1 cellular context compared by ENCODE assay signal in genomic region chr5:80127037-80127642, GRCh38.
TF ChIP-seq lines count a peak whose summit lies in the region.

No MANE protein-coding gene starts in this region.

TF ChIP-seq in K562, 482 proteins besides CTCF, POLR2A, EP300 and RAD21 (continued from another document):
- peak in 1 of 2 experiments; percentile 41; a peak in 1 of 4 replicates for TF ChIP-seq TRIM24 (IDR thresholded peaks at IDR 0.05)
- TF ChIP-seq CHD4 (IDR thresholded peaks at IDR 0.05; ENCODE audit: insufficient read depth, insufficient replicate concordance, low read depth, low read length, poor library complexity, severe bottlenecking): no peak
- TF ChIP-seq RUNX1 (IDR thresholded peaks at IDR 0.05; ENCODE audit: low read depth): no peak
- peak; percentile 32; the same call in 1 of the 2 replicates for TF ChIP-seq ATF4 (CRISPR knock-in tag; IDR thresholded peaks at IDR 0.05)
- peak; percentile 97 for TF ChIP-seq ZNF12 (CRISPR knock-in tag; IDR thresholded peaks at IDR 0.05)
- TF ChIP-seq POLR2H (tag; IDR thresholded peaks at IDR 0.05; ENCODE audit: low read depth): no peak
